Comparison of ENCODE assay signal across 8 cellular contexts in genomic region chr16:1613728-1614225, GRCh38. TPM values are rescaled to one million over a fixed set of nuclear protein-coding genes. Genes with fewer than 3 reads are reported as not detected.
A peak's percentile ranks its signal among the peaks of the same experiment; 100 is the strongest.
DNase-seq lines count a peak whose midpoint lies in the region; ATAC-seq and FAIRE-seq lines count a peak whose summit lies in the region.

No MANE protein-coding gene starts in this region.

- H3K27me3 Mint-ChIP-seq in activated CD8-positive, alpha-beta memory T cell treated with anti-CD3 and anti-CD28 coated beads, Interleukin-2, amount 10 ng/mL, durations not matched to agents 7 days and 5 days = no peaks in the 10 kb centered on the region

- CTCF ChIA-PET in activated CD8-positive, alpha-beta memory T cell treated with anti-CD3 and anti-CD28 coated beads, Interleukin-2, amount 10 ng/mL, durations not matched to agents 7 days and 5 days (lab: Charles Lee) = interaction anchor here (3.0 kb wide), 1 partner anchor 92 kb away, joined by 9 read pairs; the partner anchor contains the start of gene MAPK8IP3

- no peaks in the 10 kb centered on the region for H3K9me3 ChIP-seq in right cardiac atrium (ENCODE audit: control insufficient read depth, low read length)
- H3K9me3 ChIP-seq in small intestine (ENCODE audit: control insufficient read depth, low read depth) = no peaks in the 10 kb centered on the region

- intact Hi-C loops in right cardiac atrium (cut with DNase I) = loop anchor here in 1 of 4 donors (5.0 kb wide), 1 partner anchor 66 kb away; no protein-coding TSS in a partner anchor

- peaks cover 22% of the 10 kb centered on the region for H3K36me3 Mint-ChIP-seq in activated CD8-positive, alpha-beta memory T cell treated with anti-CD3 and anti-CD28 coated beads, Interleukin-2, amount 10 ng/mL, durations not matched to agents 7 days and 5 days

- no peak overlapping the region for H3K27ac ChIP-seq in right cardiac atrium (ENCODE audit: low read length)
- no peak overlapping the region for H3K27ac ChIP-seq in small intestine (ENCODE audit: low read depth in 1 of 2, low read length in 1 of 2)

- WGBS in right cardiac atrium = under 1% methylated on average over 39 of the region's 39 CpGs
- WGBS in small intestine, 3 donors = 0 to 1% (median 1%) methylated on average over 16 to 39 of the region's 39 CpGs

- H3K27me3 ChIP-seq in right cardiac atrium (ENCODE audit: control insufficient read depth, insufficient read depth) = no peaks in the 10 kb centered on the region
- no peaks in the 10 kb centered on the region for H3K27me3 ChIP-seq in small intestine (ENCODE audit: control insufficient read depth in 2 of 2, insufficient read depth in 2 of 2, low read length in 2 of 2)

- peaks cover 40% of the 10 kb centered on the region for H3K4me1 Mint-ChIP-seq in activated CD8-positive, alpha-beta memory T cell treated with anti-CD3 and anti-CD28 coated beads, Interleukin-2, amount 10 ng/mL, durations not matched to agents 7 days and 5 days

- H3K36me3 ChIP-seq in small intestine (ENCODE audit: control insufficient read depth in 2 of 2, insufficient read depth in 2 of 2, low read length in 2 of 2) = peaks cover 0 to 3% of the 10 kb centered on the region in 2 donors

- peak overlapping the region; percentile 72 for H3K27ac Mint-ChIP-seq in activated CD8-positive, alpha-beta memory T cell treated with anti-CD3 and anti-CD28 coated beads, Interleukin-2, amount 10 ng/mL, durations not matched to agents 7 days and 5 days

- peak overlapping the region; percentile 85 for H3K4me3 Mint-ChIP-seq in activated CD8-positive, alpha-beta memory T cell treated with anti-CD3 and anti-CD28 coated beads, Interleukin-2, amount 10 ng/mL, durations not matched to agents 7 days and 5 days

- DNase-seq in stimulated activated CD4-positive, alpha-beta T cell treated with anti-CD3 and anti-CD28 coated beads, Interleukin-15, amount 100 ng/mL, for 24 hours = peak; percentile 43
- no peak for DNase-seq in stimulated activated CD4-positive, alpha-beta T cell treated with anti-CD3 and anti-CD28 coated beads, Interleukin-2, amount 100 ng/mL, for 48 hours
- DNase-seq in activated CD8-positive, alpha-beta memory T cell treated with anti-CD3 and anti-CD28 coated beads, Interleukin-2, amount 10 ng/mL, durations not matched to agents 7 days and 5 days = peak; percentile 48
- DNase-seq in right cardiac atrium (no peak), small intestine (peak; percentile 12), left lobe of liver (ENCODE audit: low spot score) (no peak), DMS79 treated with DMSO at 0.1 percent for 48 hours (lab: John Stamatoyannopoulos, UW) (no peak)

- H3K4me3 ChIP-seq in right cardiac atrium (ENCODE audit: low read length) (peak overlapping the region; percentile 82), small intestine (ENCODE audit: low read depth in 1 of 2, low read length in 2 of 2) (peak overlapping the region; percentile 79 to 90)

- no peaks in the 10 kb centered on the region for H3K9me3 Mint-ChIP-seq in activated CD8-positive, alpha-beta memory T cell treated with anti-CD3 and anti-CD28 coated beads, Interleukin-2, amount 10 ng/mL, durations not matched to agents 7 days and 5 days (ENCODE audit: low read depth)

- no peak for ATAC-seq in activated CD8-positive, alpha-beta memory T cell treated with anti-CD3 and anti-CD28 coated beads, Interleukin-2, amount 10 ng/mL, durations not matched to agents 7 days and 5 days
- ATAC-seq in right cardiac atrium (no peak), left lobe of liver (no peak), HG03135 (IDR thresholded peaks at IDR 0.05; ENCODE audit: unreplicated experiment) (no peak)

- H3K4me1 ChIP-seq in right cardiac atrium (ENCODE audit: control insufficient read depth, insufficient read depth, low read length) (no peaks in the 10 kb centered on the region), small intestine (ENCODE audit: control insufficient read depth in 2 of 2, insufficient read depth in 1 of 2, low read depth in 1 of 2, low read length in 1 of 2) (peaks cover 4 to 6% of the 10 kb centered on the region in 2 donors)

- no peak for FAIRE-seq in small intestine (lab: Jason Lieb, UNC)

RNA-seq across cellular contexts. Expression of gene CRAMP1, which starts 1.6 kb away (rescaled TPM):
- 10 to 100 TPM; 26.8 to 31.1 TPM for total RNA-seq in activated CD8-positive, alpha-beta memory T cell treated with anti-CD3 and anti-CD28 coated beads, Interleukin-2, amount 10 ng/mL, durations not matched to agents 7 days and 5 days
- total RNA-seq in right cardiac atrium (10 to 100 TPM; 11.0 to 18.4 (median 13.7) TPM), left lobe of liver (6.9 TPM)
- polyA plus RNA-seq in right cardiac atrium (7.1 TPM), small intestine (1 to 10 TPM; 2.4 to 9.9 (median 6.7) TPM)

RNA-seq across cellular contexts. Expression of gene IFT140, which starts 1.9 kb away (rescaled TPM):
- total RNA-seq in activated CD8-positive, alpha-beta memory T cell treated with anti-CD3 and anti-CD28 coated beads, Interleukin-2, amount 10 ng/mL, durations not matched to agents 7 days and 5 days = 1 to 10 TPM; 6.3 to 8.3 TPM
- 10 to 100 TPM in 3 of 4 donors, 1 to 10 TPM in 1; 9.7 to 14.2 (median 13.0) TPM for total RNA-seq in right cardiac atrium
- 7.4 TPM for polyA plus RNA-seq in right cardiac atrium
- 1 to 10 TPM; 2.2 to 6.7 (median 2.9) TPM for polyA plus RNA-seq in small intestine
- 5.8 TPM for total RNA-seq in left lobe of liver

Comparison
In these comparisons a context has a peak if more than half of its experiments do, and no peak if none do; other contexts are left out.
1. DNase-seq: peak in stimulated activated CD4-positive, alpha-beta T cell treated with anti-CD3 and anti-CD28 coated beads, Interleukin-15, amount 100 ng/mL, for 24 hours (single experiment), activated CD8-positive, alpha-beta memory T cell treated with anti-CD3 and anti-CD28 coated beads, Interleukin-2, amount 10 ng/mL, durations not matched to agents 7 days and 5 days (single experiment) and small intestine (single experiment); none in stimulated activated CD4-positive, alpha-beta T cell treated with anti-CD3 and anti-CD28 coated beads, Interleukin-2, amount 100 ng/mL, for 48 hours (0 of 2), right cardiac atrium (0 of 3), left lobe of liver (single experiment) and DMS79 treated with DMSO at 0.1 percent for 48 hours (single experiment).